8 cellular contexts compared by ENCODE assay signal in the genomic region with DNA sequence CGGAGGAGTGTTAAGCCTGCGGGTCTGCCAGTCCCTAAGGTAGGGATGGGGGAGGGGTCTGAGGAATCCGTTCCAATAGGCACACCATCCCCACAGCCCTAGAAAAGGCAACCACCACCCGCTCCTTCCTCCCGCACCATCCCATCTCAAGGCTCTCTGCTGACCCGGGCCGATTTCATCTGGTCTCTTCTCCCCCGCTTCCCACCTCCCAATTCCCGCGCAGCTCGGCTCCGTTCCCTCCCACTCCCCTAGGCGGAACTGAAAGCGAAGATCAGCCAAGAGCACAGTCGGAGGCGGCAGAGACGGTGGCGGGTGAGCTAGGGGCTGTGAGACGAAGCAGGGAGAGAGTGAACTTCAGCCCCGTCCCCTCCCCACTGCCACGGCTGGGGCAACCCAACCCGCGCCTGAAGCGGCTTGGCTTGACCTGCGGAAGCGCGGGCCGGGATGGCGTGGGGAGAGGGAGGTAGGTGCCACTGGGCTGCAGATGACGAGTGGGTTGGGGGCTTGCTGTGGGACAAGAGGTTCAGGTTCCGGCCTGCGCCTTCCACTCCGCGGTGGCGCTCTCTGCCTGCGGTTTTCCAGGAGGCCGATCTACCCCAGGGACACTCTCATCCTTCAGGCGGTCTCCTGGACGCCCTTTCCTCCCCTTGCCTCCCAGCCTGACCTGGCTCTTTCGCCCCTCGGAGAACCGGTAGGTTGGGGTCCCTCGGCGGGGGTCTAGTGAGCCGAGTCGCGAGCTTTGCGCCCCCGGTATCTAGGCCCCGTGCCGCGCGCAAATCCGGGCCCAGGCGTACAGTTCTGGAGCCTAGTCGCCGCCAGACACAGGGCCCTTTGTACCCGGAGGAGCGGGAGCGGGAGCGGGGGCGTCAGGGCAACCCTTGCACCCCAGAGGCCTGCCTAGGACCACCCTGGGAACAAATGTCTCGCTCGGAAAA.
DNase-seq lines count a peak whose midpoint lies in the region; ATAC-seq and TF ChIP-seq lines count a peak whose summit lies in the region.

NLGN4Y (plus strand) TSS at position 284 of the 935 bp plus-strand sequence. CDS start 97,591 bp downstream, outside the sequence.

- DNase-seq in CD1c-positive myeloid dendritic cell (ENCODE audit: extremely low spot score) (peak; percentile 14), WERI-Rb-1 (no peak), foreskin melanocyte (no peak)
- DNase-seq in activated CD4-positive, alpha-beta T cell treated with anti-CD3 and anti-CD28 coated beads, Interleukin-2, amount 50 U/mL, for 1 hour: peak; percentile 0

- H3K27ac ChIP-seq in WERI-Rb-1: no peak within 1 kb of the TSS

- H3K4me3 ChIP-seq in iPS-11a (ENCODE audit: low read depth, low read length): peak within 1 kb of the TSS; percentile 79
- no peak within 1 kb of the TSS for H3K4me3 ChIP-seq in WERI-Rb-1 (ENCODE audit: low read depth, low read length)

- no peaks in the 10 kb centered on the region for H3K27me3 ChIP-seq in WERI-Rb-1 (ENCODE audit: insufficient read depth, low read depth, severe bottlenecking)

- TF ChIP-seq CTCF in WERI-Rb-1 (IDR thresholded peaks at IDR 0.05; ENCODE audit: low read depth, low read length): no peak

- no peaks in the 10 kb centered on the region for H3K9me3 ChIP-seq in WERI-Rb-1 (ENCODE audit: severe bottlenecking)

- ATAC-seq in HG02610 (IDR thresholded peaks at IDR 0.05; ENCODE audit: unreplicated experiment) (peak; percentile 74), SK-N-SH treated with all-trans-retinoic acid at 6 μM for 48 hours (no peak), HG03520 (IDR thresholded peaks at IDR 0.05; ENCODE audit: unreplicated experiment) (no peak)

- no peaks in the 10 kb centered on the region for H3K36me3 ChIP-seq in WERI-Rb-1

TF ChIP-seq in SK-N-SH treated with all-trans-retinoic acid at 6 μM for 48 hours, 23 proteins besides CTCF, POLR2A, EP300 and RAD21:
- TF ChIP-seq TCF4 (CRISPR knock-in tag; IDR thresholded peaks at IDR 0.05; ENCODE audit: borderline replicate concordance): no peak
- TF ChIP-seq RARB (CRISPR knock-in tag; IDR thresholded peaks at IDR 0.05): no peak
- TF ChIP-seq ZFP30 (CRISPR knock-in tag; IDR thresholded peaks at IDR 0.05): no peak
- TF ChIP-seq ZFP3 (CRISPR knock-in tag; IDR thresholded peaks at IDR 0.05): no peak
- no peak for TF ChIP-seq SNAI2 (CRISPR knock-in tag; IDR thresholded peaks at IDR 0.05)
- no peak for TF ChIP-seq BACH2 (CRISPR knock-in tag; IDR thresholded peaks at IDR 0.05; ENCODE audit: borderline replicate concordance)
- TF ChIP-seq ARNTL (CRISPR knock-in tag; IDR thresholded peaks at IDR 0.05; ENCODE audit: borderline replicate concordance, low read depth): no peak
- TF ChIP-seq, protein P1, sequence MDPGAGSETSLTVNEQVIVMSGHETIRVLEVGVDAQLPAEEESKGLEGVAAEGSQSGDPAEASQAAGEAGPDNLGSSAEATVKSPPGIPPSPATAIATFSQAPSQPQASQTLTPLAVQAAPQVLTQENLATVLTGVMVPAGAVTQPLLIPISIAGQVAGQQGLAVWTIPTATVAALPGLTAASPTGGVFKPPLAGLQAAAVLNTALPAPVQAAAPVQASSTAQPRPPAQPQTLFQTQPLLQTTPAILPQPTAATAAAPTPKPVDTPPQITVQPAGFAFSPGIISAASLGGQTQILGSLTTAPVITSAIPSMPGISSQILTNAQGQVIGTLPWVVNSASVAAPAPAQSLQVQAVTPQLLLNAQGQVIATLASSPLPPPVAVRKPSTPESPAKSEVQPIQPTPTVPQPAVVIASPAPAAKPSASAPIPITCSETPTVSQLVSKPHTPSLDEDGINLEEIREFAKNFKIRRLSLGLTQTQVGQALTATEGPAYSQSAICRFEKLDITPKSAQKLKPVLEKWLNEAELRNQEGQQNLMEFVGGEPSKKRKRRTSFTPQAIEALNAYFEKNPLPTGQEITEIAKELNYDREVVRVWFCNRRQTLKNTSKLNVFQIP (CRISPR knock-in tag; IDR thresholded peaks at IDR 0.05; ENCODE audit: borderline replicate concordance, low read depth): no peak
- TF ChIP-seq CSRNP3 (CRISPR knock-in tag; IDR thresholded peaks at IDR 0.05): no peak
- no peak for TF ChIP-seq ZNF8 (CRISPR knock-in tag; IDR thresholded peaks at IDR 0.05)
- no peak for TF ChIP-seq TSHZ2 (CRISPR knock-in tag; IDR thresholded peaks at IDR 0.05)
- TF ChIP-seq OSR1 (CRISPR knock-in tag; IDR thresholded peaks at IDR 0.05): no peak
- TF ChIP-seq PPARA (CRISPR knock-in tag; IDR thresholded peaks at IDR 0.05; ENCODE audit: borderline replicate concordance): no peak
- no peak for TF ChIP-seq CSDC2 (CRISPR knock-in tag; IDR thresholded peaks at IDR 0.05)
- no peak for TF ChIP-seq TOX (CRISPR knock-in tag; IDR thresholded peaks at IDR 0.05; ENCODE audit: borderline replicate concordance)
- TF ChIP-seq, protein P2, sequence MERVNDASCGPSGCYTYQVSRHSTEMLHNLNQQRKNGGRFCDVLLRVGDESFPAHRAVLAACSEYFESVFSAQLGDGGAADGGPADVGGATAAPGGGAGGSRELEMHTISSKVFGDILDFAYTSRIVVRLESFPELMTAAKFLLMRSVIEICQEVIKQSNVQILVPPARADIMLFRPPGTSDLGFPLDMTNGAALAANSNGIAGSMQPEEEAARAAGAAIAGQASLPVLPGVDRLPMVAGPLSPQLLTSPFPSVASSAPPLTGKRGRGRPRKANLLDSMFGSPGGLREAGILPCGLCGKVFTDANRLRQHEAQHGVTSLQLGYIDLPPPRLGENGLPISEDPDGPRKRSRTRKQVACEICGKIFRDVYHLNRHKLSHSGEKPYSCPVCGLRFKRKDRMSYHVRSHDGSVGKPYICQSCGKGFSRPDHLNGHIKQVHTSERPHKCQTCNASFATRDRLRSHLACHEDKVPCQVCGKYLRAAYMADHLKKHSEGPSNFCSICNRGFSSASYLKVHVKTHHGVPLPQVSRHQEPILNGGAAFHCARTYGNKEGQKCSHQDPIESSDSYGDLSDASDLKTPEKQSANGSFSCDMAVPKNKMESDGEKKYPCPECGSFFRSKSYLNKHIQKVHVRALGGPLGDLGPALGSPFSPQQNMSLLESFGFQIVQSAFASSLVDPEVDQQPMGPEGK (CRISPR knock-in tag; IDR thresholded peaks at IDR 0.05; ENCODE audit: borderline replicate concordance): no peak
- no peak for TF ChIP-seq ZNF565 (CRISPR knock-in tag; conservative IDR thresholded peaks at IDR 0.05; ENCODE audit: low read depth)
- no peak for TF ChIP-seq ESRRG (CRISPR knock-in tag; IDR thresholded peaks at IDR 0.05)
- TF ChIP-seq ZC3H10 (CRISPR knock-in tag; IDR thresholded peaks at IDR 0.05): no peak
- TF ChIP-seq GLIS3 (CRISPR knock-in tag; IDR thresholded peaks at IDR 0.05): no peak

Comparison
In these comparisons a context has a peak if more than half of its experiments do, and no peak if none do; other contexts are left out.
1. DNase-seq: peak in CD1c-positive myeloid dendritic cell (single experiment) and activated CD4-positive, alpha-beta T cell treated with anti-CD3 and anti-CD28 coated beads, Interleukin-2, amount 50 U/mL, for 1 hour (single experiment); none in WERI-Rb-1 (single experiment) and foreskin melanocyte (single experiment).